1 cellular context compared by ENCODE assay signal in the genomic region with DNA sequence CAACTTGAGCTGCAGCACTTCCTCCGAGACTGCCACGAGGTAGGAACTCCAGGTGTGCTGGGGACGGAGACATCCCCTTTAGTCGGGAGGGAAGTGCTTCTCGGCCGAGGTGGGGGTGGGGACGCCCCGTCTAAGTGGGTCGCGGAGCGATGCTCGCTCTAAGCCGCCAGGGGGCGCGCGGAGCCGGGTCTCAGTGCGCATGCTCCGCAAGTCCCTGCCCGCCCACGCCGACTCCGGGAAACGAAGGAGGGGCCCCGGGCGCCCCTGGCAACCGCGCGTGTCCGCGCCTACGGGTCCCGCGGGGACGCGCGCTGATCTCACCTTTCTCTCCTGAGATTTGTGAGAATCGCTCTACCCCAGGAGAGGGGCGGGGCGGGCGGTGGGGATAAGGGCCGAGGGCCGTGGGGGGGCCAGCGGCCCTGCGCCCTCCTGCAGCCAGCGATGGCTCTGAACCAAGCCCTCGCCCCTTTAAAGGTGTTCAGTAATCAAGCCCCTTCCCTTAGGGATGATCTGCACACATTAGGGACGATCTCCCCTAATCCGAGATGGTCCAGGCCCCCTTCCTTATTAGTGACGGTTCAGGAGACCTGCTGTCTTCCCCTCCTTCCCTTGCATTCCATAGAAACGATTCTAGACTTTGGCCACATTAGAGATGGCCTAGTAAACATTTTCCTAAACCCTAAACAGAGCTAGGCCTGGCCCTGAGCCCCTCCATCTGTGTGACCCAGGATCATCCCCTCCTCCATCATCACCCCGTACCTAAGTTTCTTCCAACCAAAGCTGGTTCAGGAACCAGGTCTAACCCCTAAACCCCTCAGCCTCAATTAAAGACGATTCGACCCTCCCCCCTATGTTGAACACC.
TF ChIP-seq lines count a peak whose summit lies in the region.

No MANE protein-coding gene starts in this region.

TF ChIP-seq in HepG2, 621 proteins besides CTCF, POLR2A, EP300 and RAD21 (continued from another document and continues in another):
- TF ChIP-seq MTF2 (CRISPR knock-in tag; IDR thresholded peaks at IDR 0.05; ENCODE audit: borderline replicate concordance), result peak; percentile 24; the same call in 1 of the 2 replicates
- peak; percentile 70; the same call in 1 of the 2 replicates for TF ChIP-seq KDM3A (CRISPR knock-in tag; IDR thresholded peaks at IDR 0.05; ENCODE audit: low read depth)
- TF ChIP-seq ZNF605 (CRISPR knock-in tag; IDR thresholded peaks at IDR 0.05), result 0 out of 2 replicates have a peak, but pooled peaks have one; percentile 31
- TF ChIP-seq ZNF792 (CRISPR knock-in tag; IDR thresholded peaks at IDR 0.05), result no peak
- no peak for TF ChIP-seq PTBP1 (IDR thresholded peaks at IDR 0.05; ENCODE audit: low read depth, low read length, poor library complexity, severe bottlenecking)
- no peak for TF ChIP-seq ZNF556 (CRISPR knock-in tag; IDR thresholded peaks at IDR 0.05; ENCODE audit: borderline replicate concordance)
- no peak for TF ChIP-seq ZC3H13 (CRISPR knock-in tag; IDR thresholded peaks at IDR 0.05)
- no peak for TF ChIP-seq ZNF431 (CRISPR knock-in tag; IDR thresholded peaks at IDR 0.05; ENCODE audit: borderline replicate concordance, low read depth)
- TF ChIP-seq SOX6 (IDR thresholded peaks at IDR 0.05), result no peak
- no peak for TF ChIP-seq SOX6 (CRISPR knock-in tag; IDR thresholded peaks at IDR 0.05)
- TF ChIP-seq, protein P1, sequence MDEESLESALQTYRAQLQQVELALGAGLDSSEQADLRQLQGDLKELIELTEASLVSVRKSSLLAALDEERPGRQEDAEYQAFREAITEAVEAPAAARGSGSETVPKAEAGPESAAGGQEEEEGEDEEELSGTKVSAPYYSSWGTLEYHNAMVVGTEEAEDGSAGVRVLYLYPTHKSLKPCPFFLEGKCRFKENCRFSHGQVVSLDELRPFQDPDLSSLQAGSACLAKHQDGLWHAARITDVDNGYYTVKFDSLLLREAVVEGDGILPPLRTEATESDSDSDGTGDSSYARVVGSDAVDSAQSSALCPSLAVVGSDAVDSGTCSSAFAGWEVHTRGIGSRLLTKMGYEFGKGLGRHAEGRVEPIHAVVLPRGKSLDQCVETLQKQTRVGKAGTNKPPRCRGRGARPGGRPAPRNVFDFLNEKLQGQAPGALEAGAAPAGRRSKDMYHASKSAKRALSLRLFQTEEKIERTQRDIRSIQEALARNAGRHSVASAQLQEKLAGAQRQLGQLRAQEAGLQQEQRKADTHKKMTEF (CRISPR knock-in tag; IDR thresholded peaks at IDR 0.05), result peak; percentile 46; the same call in 1 of the 2 replicates
- no peak for TF ChIP-seq ZBTB26 (CRISPR knock-in tag; IDR thresholded peaks at IDR 0.05; ENCODE audit: borderline replicate concordance)
- TF ChIP-seq, protein P2, sequence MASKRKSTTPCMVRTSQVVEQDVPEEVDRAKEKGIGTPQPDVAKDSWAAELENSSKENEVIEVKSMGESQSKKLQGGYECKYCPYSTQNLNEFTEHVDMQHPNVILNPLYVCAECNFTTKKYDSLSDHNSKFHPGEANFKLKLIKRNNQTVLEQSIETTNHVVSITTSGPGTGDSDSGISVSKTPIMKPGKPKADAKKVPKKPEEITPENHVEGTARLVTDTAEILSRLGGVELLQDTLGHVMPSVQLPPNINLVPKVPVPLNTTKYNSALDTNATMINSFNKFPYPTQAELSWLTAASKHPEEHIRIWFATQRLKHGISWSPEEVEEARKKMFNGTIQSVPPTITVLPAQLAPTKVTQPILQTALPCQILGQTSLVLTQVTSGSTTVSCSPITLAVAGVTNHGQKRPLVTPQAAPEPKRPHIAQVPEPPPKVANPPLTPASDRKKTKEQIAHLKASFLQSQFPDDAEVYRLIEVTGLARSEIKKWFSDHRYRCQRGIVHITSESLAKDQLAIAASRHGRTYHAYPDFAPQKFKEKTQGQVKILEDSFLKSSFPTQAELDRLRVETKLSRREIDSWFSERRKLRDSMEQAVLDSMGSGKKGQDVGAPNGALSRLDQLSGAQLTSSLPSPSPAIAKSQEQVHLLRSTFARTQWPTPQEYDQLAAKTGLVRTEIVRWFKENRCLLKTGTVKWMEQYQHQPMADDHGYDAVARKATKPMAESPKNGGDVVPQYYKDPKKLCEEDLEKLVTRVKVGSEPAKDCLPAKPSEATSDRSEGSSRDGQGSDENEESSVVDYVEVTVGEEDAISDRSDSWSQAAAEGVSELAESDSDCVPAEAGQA (IDR thresholded peaks at IDR 0.05; ENCODE audit: low read depth), result no peak
- TF ChIP-seq, protein P2 (CRISPR knock-in tag; IDR thresholded peaks at IDR 0.05; ENCODE audit: borderline replicate concordance), result no peak
- TF ChIP-seq ZMYM2 (CRISPR knock-in tag; IDR thresholded peaks at IDR 0.05), result peak; percentile 92
- TF ChIP-seq ARNT (IDR thresholded peaks at IDR 0.05), result no peak
- TF ChIP-seq ZNF12 (CRISPR knock-in tag; IDR thresholded peaks at IDR 0.05), result no peak
- TF ChIP-seq SMYD3 (CRISPR knock-in tag; IDR thresholded peaks at IDR 0.05), result no peak
- TF ChIP-seq ZNF891 (CRISPR knock-in tag; IDR thresholded peaks at IDR 0.05), result no peak
- TF ChIP-seq ZFP36 (IDR thresholded peaks at IDR 0.05; ENCODE audit: borderline replicate concordance, low read depth, low read length, partially characterized antibody), result no peak
- no peak for TF ChIP-seq NR0B2 (CRISPR knock-in tag; IDR thresholded peaks at IDR 0.05)
- TF ChIP-seq SRSF4 (IDR thresholded peaks at IDR 0.05; ENCODE audit: low read depth, low read length, poor library complexity, severe bottlenecking), result no peak
- TF ChIP-seq ZNF280B (CRISPR knock-in tag; IDR thresholded peaks at IDR 0.05; ENCODE audit: borderline replicate concordance), result no peak
- no peak for TF ChIP-seq XBP1 (CRISPR knock-in tag; IDR thresholded peaks at IDR 0.05)
- TF ChIP-seq ARID4A (CRISPR knock-in tag; IDR thresholded peaks at IDR 0.05; ENCODE audit: borderline replicate concordance), result peak; percentile 44; the same call in 1 of the 2 replicates
- TF ChIP-seq ZBTB1 (CRISPR knock-in tag; IDR thresholded peaks at IDR 0.05; ENCODE audit: borderline replicate concordance), result no peak
- TF ChIP-seq FOXK1 (CRISPR knock-in tag; IDR thresholded peaks at IDR 0.05; ENCODE audit: borderline replicate concordance, low read depth), result no peak
- peak; percentile 71; the same call in 1 of the 2 replicates for TF ChIP-seq ZNF281 (CRISPR knock-in tag; IDR thresholded peaks at IDR 0.05; ENCODE audit: borderline replicate concordance)
- no peak for TF ChIP-seq PAX8 (CRISPR knock-in tag; IDR thresholded peaks at IDR 0.05; ENCODE audit: borderline replicate concordance)
- TF ChIP-seq ZNF414 (CRISPR knock-in tag; IDR thresholded peaks at IDR 0.05), result no peak
- no peak for TF ChIP-seq CEBPB (IDR thresholded peaks at IDR 0.05; ENCODE audit: borderline replicate concordance, low read depth, low read length)
- no peak for TF ChIP-seq SUZ12 (IDR thresholded peaks at IDR 0.05; ENCODE audit: low read depth, low read length)
- TF ChIP-seq, protein P3, sequence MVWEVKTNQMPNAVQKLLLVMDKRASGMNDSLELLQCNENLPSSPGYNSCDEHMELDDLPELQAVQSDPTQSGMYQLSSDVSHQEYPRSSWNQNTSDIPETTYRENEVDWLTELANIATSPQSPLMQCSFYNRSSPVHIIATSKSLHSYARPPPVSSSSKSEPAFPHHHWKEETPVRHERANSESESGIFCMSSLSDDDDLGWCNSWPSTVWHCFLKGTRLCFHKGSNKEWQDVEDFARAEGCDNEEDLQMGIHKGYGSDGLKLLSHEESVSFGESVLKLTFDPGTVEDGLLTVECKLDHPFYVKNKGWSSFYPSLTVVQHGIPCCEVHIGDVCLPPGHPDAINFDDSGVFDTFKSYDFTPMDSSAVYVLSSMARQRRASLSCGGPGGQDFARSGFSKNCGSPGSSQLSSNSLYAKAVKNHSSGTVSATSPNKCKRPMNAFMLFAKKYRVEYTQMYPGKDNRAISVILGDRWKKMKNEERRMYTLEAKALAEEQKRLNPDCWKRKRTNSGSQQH (CRISPR knock-in tag; IDR thresholded peaks at IDR 0.05; ENCODE audit: low read depth), result no peak
- no peak for TF ChIP-seq ZNF329 (CRISPR knock-in tag; IDR thresholded peaks at IDR 0.05; ENCODE audit: low read depth)
